Comparison of ENCODE assay signal across 32 cellular contexts in genomic region chr4:22780797-22781196, GRCh38.
"Had no signal": no experiment of that assay in that cellular context is flagged by ENCODE, and none has a peak within 500 bp of the region (broad histone marks: within the 10 kb centered on the region; RNA-seq: fewer than 3 reads in every experiment).

No MANE protein-coding gene starts in this region.

- H3K36me3 ChIP-seq: ascending aorta, breast epithelium, cardiac muscle cell, colonic mucosa, esophagus squamous epithelium, gastroesophageal sphincter, heart right ventricle, WERI-Rb-1 had no signal

- FAIRE-seq: endometrium, endothelial cell of umbilical vein had no signal

- H3K4me3 ChIP-seq: ascending aorta, breast epithelium, cardiac muscle cell, colonic mucosa, esophagus squamous epithelium, gastroesophageal sphincter, heart right ventricle had no signal

- H3K27me3 ChIP-seq: ascending aorta, breast epithelium, cardiac muscle cell, colonic mucosa, esophagus squamous epithelium, gastroesophageal sphincter, heart right ventricle had no signal

- H3K9me3 ChIP-seq: ascending aorta, colonic mucosa, esophagus squamous epithelium had no signal

- ATAC-seq: activated CD4-positive, alpha-beta T cell treated with anti-CD3 and anti-CD28 coated beads for 36 hours; activated CD8-positive, alpha-beta memory T cell treated with anti-CD3 and anti-CD28 coated beads, Interleukin-2, amount 10 ng/mL, durations not matched to agents 7 days and 5 days; activated CD8-positive, alpha-beta T cell treated with anti-CD3 and anti-CD28 coated beads, Interleukin-2, amount 10 ng/mL, durations not matched to agents 7 days and 5 days; activated naive CD4-positive, alpha-beta T cell treated with anti-CD3 and anti-CD28 coated beads, Interleukin-2, amount 50 U/mL, for 72 hours; gastroesophageal sphincter; heart right ventricle; T-helper 17 cell had no signal

- H3K27ac ChIP-seq: ascending aorta, breast epithelium, cardiac muscle cell, colonic mucosa, epithelial cell of prostate, esophagus squamous epithelium, gastroesophageal sphincter, heart right ventricle, WERI-Rb-1 had no signal

- DNase-seq: activated CD4-positive, alpha-beta memory T cell treated with anti-CD3 and anti-CD28 coated beads for 36 hours; activated CD4-positive, alpha-beta T cell treated with anti-CD3 and anti-CD28 coated beads for 36 hours; activated CD4-positive, alpha-beta T cell treated with anti-CD3 and anti-CD28 coated beads, Interleukin-2, amount 10 ng/mL, durations not matched to agents 24 days and 14 days; activated CD4-positive, CD25-positive, alpha-beta regulatory T cell; activated CD4-positive, CD25-positive, alpha-beta regulatory T cell treated with anti-CD3 and anti-CD28 coated beads, Interleukin-2, amount 50 U/mL, for 72 hours; activated CD8-positive, alpha-beta memory T cell treated with anti-CD3 and anti-CD28 coated beads, Interleukin-2, amount 10 ng/mL, durations not matched to agents 7 days and 5 days; activated CD8-positive, alpha-beta memory T cell treated with anti-CD3 and anti-CD28 coated beads, Interleukin-2, amount 50 U/mL, for 4 hours; activated CD8-positive, alpha-beta T cell treated with anti-CD3 and anti-CD28 coated beads, Interleukin-2, amount 10 ng/mL, durations not matched to agents 7 days and 5 days; activated gamma-delta T cell; activated naive CD4-positive, alpha-beta T cell; activated naive CD4-positive, alpha-beta T cell treated with anti-CD3 and anti-CD28 coated beads, Interleukin-2, amount 10 ng/mL, durations not matched to agents 7 days and 5 days; activated naive CD8-positive, alpha-beta T cell treated with anti-CD3 and anti-CD28 coated beads, Interleukin-2, amount 10 ng/mL, durations not matched to agents 7 days and 5 days; activated T-cell treated with anti-CD3 and anti-CD28 coated beads, Interleukin-2, amount 50 U/mL, for 1 hour; activated T-cell treated with anti-CD3 and anti-CD28 coated beads, Interleukin-2, amount 50 U/mL, for 48 hours; central memory CD4-positive, alpha-beta T cell; cerebellar nuclear complex; colonic mucosa; effector CD8-positive, alpha-beta T cell; esophagus squamous epithelium; foreskin melanocyte; heart right ventricle; T-helper 17 cell; T1000; WERI-Rb-1 had no signal

- H3K4me1 ChIP-seq: ascending aorta, breast epithelium, colonic mucosa, esophagus squamous epithelium, gastroesophageal sphincter, heart right ventricle had no signal
